ENCODE assay signal across 8 cellular contexts in genomic region chrX:51496501-51497291, GRCh38. TPM values are rescaled to one million over a fixed set of nuclear protein-coding genes. Genes with fewer than 3 reads are reported as not detected.
DNase-seq lines count a peak whose midpoint lies in the region; ATAC-seq and TF ChIP-seq lines count a peak whose summit lies in the region.

TSS of gene NUDT11 (minus strand) at chrX:51496592. CDS start at chrX:51496444, 148 bp downstream.

- no peak within 1 kb of the TSS for H2AK5ac ChIP-seq in mesenchymal stem cell (ENCODE audit: low read length, severe bottlenecking)

- no peaks in the 10 kb centered on the region for H3K36me3 ChIP-seq in mesenchymal stem cell (ENCODE audit: control insufficient read depth in 1 of 2, insufficient read depth in 2 of 2, low read depth in 1 of 2, low read length in 2 of 2)

- peak within 1 kb of the TSS; percentile 70 for H3K27ac Mint-ChIP-seq in activated CD4-positive, alpha-beta T cell treated with anti-CD3 and anti-CD28 coated beads for 36 hours

- peak within 1 kb of the TSS; percentile 70 for H3K4me2 ChIP-seq in mesenchymal stem cell (ENCODE audit: low read length, poor library complexity, severe bottlenecking)

- POLR2A ChIA-PET in activated CD4-positive, alpha-beta T cell treated with anti-CD3 and anti-CD28 coated beads for 36 hours (lab: Charles Lee): no interaction called here

- H4K91ac ChIP-seq in mesenchymal stem cell (ENCODE audit: low read length): no peak within 1 kb of the TSS

- H3K27me3 ChIP-seq in mesenchymal stem cell (ENCODE audit: control insufficient read depth in 1 of 2, insufficient read depth in 1 of 2, low read length in 2 of 2): peaks cover 0 to 11% of the 10 kb centered on the region in 2 experiments

- no peak within 1 kb of the TSS for H2BK12ac ChIP-seq in mesenchymal stem cell (ENCODE audit: low read length in 2 of 2)

- peak within 1 kb of the TSS; percentile 69 for H3K9ac ChIP-seq in mesenchymal stem cell (ENCODE audit: low read length)

- peak within 1 kb of the TSS; percentile 73 for H3K4me3 Mint-ChIP-seq in activated CD4-positive, alpha-beta T cell treated with anti-CD3 and anti-CD28 coated beads for 36 hours

- H3K36me3 Mint-ChIP-seq in activated CD4-positive, alpha-beta T cell treated with anti-CD3 and anti-CD28 coated beads for 36 hours (ENCODE audit: low read depth): peaks cover 2% of the 10 kb centered on the region

- H3K4me1 ChIP-seq in mesenchymal stem cell (ENCODE audit: control insufficient read depth, insufficient read depth, low read depth, low read length): peaks cover 4% of the 10 kb centered on the region

- WGBS in mesenchymal stem cell: 1% methylated on average over 39 of the region's 96 CpGs

- H2BK15ac ChIP-seq in mesenchymal stem cell (ENCODE audit: low read depth, poor library complexity, severe bottlenecking): no peak within 1 kb of the TSS

- H3K27me3 Mint-ChIP-seq in activated CD4-positive, alpha-beta T cell treated with anti-CD3 and anti-CD28 coated beads for 36 hours: peaks cover 26% of the 10 kb centered on the region

- peaks cover 2% of the 10 kb centered on the region for H3K9me3 Mint-ChIP-seq in activated CD4-positive, alpha-beta T cell treated with anti-CD3 and anti-CD28 coated beads for 36 hours (ENCODE audit: low read depth)

- no peak within 1 kb of the TSS for H2BK5ac ChIP-seq in mesenchymal stem cell (ENCODE audit: low read depth, low read length, poor library complexity, severe bottlenecking)

- DNase-seq in GM10266 (ENCODE audit: extremely low spot score) (peak; percentile 17), ecto neural progenitor cell (ENCODE audit: low spot score) (peak; percentile 82), mesenchymal stem cell (peak; percentile 79), NCI-H226 (no peak)
- peak; percentile 27 for DNase-seq in Jurkat, Clone E6-1 (ENCODE audit: low read depth, low spot score)
- DNase-seq in activated CD4-positive, alpha-beta T cell treated with anti-CD3 and anti-CD28 coated beads for 36 hours: peak; percentile 72
- DNase-seq in stimulated activated CD8-positive, alpha-beta memory T cell treated with anti-CD3 and anti-CD28 coated beads, Interleukin-4, amount 100 ng/mL, for 48 hours: peak; percentile 70

- no peaks in the 10 kb centered on the region for H3K79me1 ChIP-seq in mesenchymal stem cell (replicated peaks; ENCODE audit: low read length, poor library complexity, severe bottlenecking)

- no peak within 1 kb of the TSS for H3K27ac ChIP-seq in mesenchymal stem cell (ENCODE audit: low read length, poor library complexity, severe bottlenecking)

- no peak within 1 kb of the TSS for H3K4ac ChIP-seq in mesenchymal stem cell (ENCODE audit: low read depth in 1 of 2, low read length in 2 of 2)

- H3K18ac ChIP-seq in mesenchymal stem cell (ENCODE audit: low read depth in 1 of 2, low read length in 2 of 2): peak within 1 kb of the TSS; percentile 33 to 82

- H3K4me1 Mint-ChIP-seq in activated CD4-positive, alpha-beta T cell treated with anti-CD3 and anti-CD28 coated beads for 36 hours: peaks cover 9% of the 10 kb centered on the region

- peak within 1 kb of the TSS; percentile 71 for H2AFZ ChIP-seq in mesenchymal stem cell (ENCODE audit: low read depth, low read length)

- peak within 1 kb of the TSS in 1 of 2 experiments; percentile 71 for H3K14ac ChIP-seq in mesenchymal stem cell (ENCODE audit: low read length in 2 of 2)

- H3K9me3 ChIP-seq in mesenchymal stem cell (ENCODE audit: control insufficient read depth, low read length): no peaks in the 10 kb centered on the region

- peak within 1 kb of the TSS in 1 of 2 experiments; percentile 9 for H3K23ac ChIP-seq in mesenchymal stem cell (ENCODE audit: low read length in 2 of 2)

- intact Hi-C loops in activated CD4-positive, alpha-beta T cell treated with anti-CD3 and anti-CD28 coated beads for 36 hours (cut with DNase I, micrococcal nuclease): loop anchor here in 1 of 2 experiments (1.0 to 10.0 kb wide), 5 partner anchors 100 to 1574 kb away; partner anchors contain the start of genes CENPVL3, CLCN5 and MAGED1

- no peak for TF ChIP-seq CTCF in GM10266 (IDR thresholded peaks at IDR 0.05; ENCODE audit: control insufficient read depth, insufficient read depth, low read depth, missing control alignments)

- no peak within 1 kb of the TSS for H4K8ac ChIP-seq in mesenchymal stem cell (ENCODE audit: low read length)

- CTCF ChIA-PET in activated CD4-positive, alpha-beta T cell treated with anti-CD3 and anti-CD28 coated beads for 36 hours (lab: Charles Lee): no interaction called here

- peak; percentile 76 for ATAC-seq in activated CD4-positive, alpha-beta T cell treated with anti-CD3 and anti-CD28 coated beads for 36 hours
- no peak for ATAC-seq in HG03442 (IDR thresholded peaks at IDR 0.05; ENCODE audit: unreplicated experiment)

- H2BK120ac ChIP-seq in mesenchymal stem cell (ENCODE audit: low read depth, low read length): peak within 1 kb of the TSS; percentile 49

- H3K4me3 ChIP-seq in Jurkat, Clone E6-1 (ENCODE audit: low read length): peak within 1 kb of the TSS; percentile 58
- H3K4me3 ChIP-seq in mesenchymal stem cell (ENCODE audit: insufficient read depth in 1 of 2, low read depth in 1 of 2, low read length in 2 of 2): peak within 1 kb of the TSS; percentile 70 to 78

RNA-seq across cellular contexts. Expression of gene NUDT11, which starts in this region (rescaled TPM):
- 18.6 TPM for polyA plus RNA-seq in Jurkat, Clone E6-1 (2012; ENCODE audit: insufficient read depth, insufficient read length)
- total RNA-seq in activated CD4-positive, alpha-beta T cell treated with anti-CD3 and anti-CD28 coated beads for 36 hours: 1 to 10 TPM; 1.9 to 2.4 TPM
- polyA plus RNA-seq in mesenchymal stem cell (2013, experiment 1 of 2): 11.6 TPM
- 12.3 TPM for polyA plus RNA-seq in mesenchymal stem cell (2013, experiment 2 of 2)
